In the genomic region with DNA sequence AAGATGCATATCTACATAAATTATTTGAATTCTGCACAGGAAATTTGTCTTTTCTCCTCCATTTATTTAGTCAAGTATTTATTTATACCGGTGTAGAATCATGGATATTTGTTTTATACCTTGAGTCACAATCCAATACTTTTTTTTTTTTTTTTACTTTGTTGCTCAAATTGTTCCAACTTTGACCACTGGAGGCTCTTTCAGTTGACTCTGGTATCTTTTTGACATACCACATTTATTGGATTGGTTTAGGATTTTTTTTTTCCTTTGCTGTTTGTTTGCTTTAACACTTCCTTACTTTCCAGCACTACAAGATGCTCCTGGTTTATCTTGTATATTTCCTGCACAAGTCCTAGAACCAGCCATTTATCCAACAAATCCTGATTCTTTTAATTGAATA, we compare ENCODE assay signal across 29 cellular contexts.
A peak's percentile ranks its signal among the peaks of the same experiment; 100 is the strongest.
DNase-seq lines count a peak whose midpoint lies in the region; ATAC-seq, FAIRE-seq and TF ChIP-seq lines count a peak whose summit lies in the region.
"Had no signal": no experiment of that assay in that cellular context is flagged by ENCODE, and none has a peak within 500 bp of the region (broad histone marks: within the 10 kb centered on the region; RNA-seq: fewer than 3 reads in every experiment).

No MANE protein-coding gene starts in this region.

- H3K27ac ChIP-seq in C4-2B (no peak overlapping the region), mesendoderm (ENCODE audit: low read depth, low read length) (no peak overlapping the region)
- H3K27ac ChIP-seq: GM23248, hepatocyte, psoas muscle, skin epidermis, vagina had no signal

- no peak overlapping the region for H3K9ac ChIP-seq in mesendoderm (ENCODE audit: low read length)
- H3K9ac ChIP-seq: GM23248 had no signal

- TF ChIP-seq CTCF in C4-2B (conservative IDR thresholded peaks at IDR 0.05) (peak; percentile 39), bronchial epithelial cell (IDR thresholded peaks at IDR 0.05; ENCODE audit: insufficient read depth, low read length, severe bottlenecking) (no peak)

- H4K8ac ChIP-seq in mesendoderm (ENCODE audit: low read depth, low read length), result no peak overlapping the region

- H3K79me2 ChIP-seq in mesendoderm (ENCODE audit: control insufficient read depth, insufficient read depth, low read length), result no peaks in the 10 kb centered on the region
- H3K79me2 ChIP-seq: hepatocyte had no signal

- no peak overlapping the region for H4K5ac ChIP-seq in mesendoderm (ENCODE audit: low read length)

- H3K4me3 ChIP-seq in bronchial epithelial cell (ENCODE audit: low read depth, low read length) (no peak overlapping the region), mesendoderm (ENCODE audit: low read length) (no peak overlapping the region)
- H3K4me3 ChIP-seq: GM23248, hepatocyte, mucosa of descending colon, psoas muscle, skin epidermis, vagina had no signal

- H2BK15ac ChIP-seq in mesendoderm (replicated peaks; ENCODE audit: low read depth), result no peak overlapping the region

- no peak for ATAC-seq in HG02852 (IDR thresholded peaks at IDR 0.05; ENCODE audit: unreplicated experiment)
- ATAC-seq: left ventricle myocardium superior; mucosa of descending colon; psoas muscle; stimulated activated effector memory CD8-positive, alpha-beta T cell treated with anti-CD3 and anti-CD28 coated beads, Interleukin-12 subunit alpha, Interleukin-12 subunit beta, amount 100 ng/mL, for 72 hours had no signal

- H3K36me3 ChIP-seq in bronchial epithelial cell (ENCODE audit: control insufficient read depth, insufficient read depth, low read length) (no peaks in the 10 kb centered on the region), mesendoderm (ENCODE audit: control insufficient read depth, insufficient read depth, low read length) (no peaks in the 10 kb centered on the region)
- H3K36me3 ChIP-seq: vagina had no signal

- no peak for DNase-seq in HEK293T (ENCODE audit: extremely low spot score)
- peak; percentile 11 for DNase-seq in bronchial epithelial cell (ENCODE audit: low read depth)
- peak; percentile 7 for DNase-seq in mesendoderm
- no peak for DNase-seq in NCI-H69 (lab: John Stamatoyannopoulos, UW)
- DNase-seq in NCI-H2196 treated with DMSO at 0.1 percent for 48 hours (lab: John Stamatoyannopoulos, UW; ENCODE audit: unreplicated experiment), result no peak
- no peak for DNase-seq in iPS-NIHi7 (ENCODE audit: extremely low spot score)
- DNase-seq: activated B cell treated with CpG ODN at 0.5 μM for 24 hours; activated CD4-positive, alpha-beta T cell treated with anti-CD3 and anti-CD28 coated beads, Interleukin-2, amount 50 U/mL, for 48 hours; activated gamma-delta T cell; CD4-positive, alpha-beta T cell; cortex of kidney; foreskin melanocyte; GM23248; Kasumi-1; left ventricle myocardium superior; mucosa of descending colon; NCI-H1105; NCI-H2029 treated with DMSO at 0.1 percent for 48 hours; nephron progenitor cell; psoas muscle; stimulated activated CD4-positive, alpha-beta T cell treated with anti-CD3 and anti-CD28 coated beads, Interleukin-2, amount 100 ng/mL, for 24 hours; T1000 had no signal

- POLR2A ChIA-PET in HEK293T (lab: Yijun Ruan, JAX), result no interaction called here

- H2AK5ac ChIP-seq in mesendoderm (ENCODE audit: low read length), result no peak overlapping the region

- H3K4ac ChIP-seq in mesendoderm (ENCODE audit: low read depth, low read length), result no peak overlapping the region

- no peak overlapping the region for H3K56ac ChIP-seq in mesendoderm (ENCODE audit: low read length)

- no peak overlapping the region for H3K23ac ChIP-seq in mesendoderm (ENCODE audit: low read length)

- no peaks in the 10 kb centered on the region for H3K27me3 ChIP-seq in bronchial epithelial cell (ENCODE audit: control insufficient read depth, insufficient read depth, low read length)
- H3K27me3 ChIP-seq in mesendoderm (ENCODE audit: insufficient read depth, low read length, poor library complexity), result no peaks in the 10 kb centered on the region
- H3K27me3 ChIP-seq: hepatocyte, vagina had no signal

- no peak for FAIRE-seq in bronchial epithelial cell (lab: Jason Lieb, UNC)
- FAIRE-seq: GM12892 had no signal

- H3K79me1 ChIP-seq in mesendoderm (ENCODE audit: low read length), result no peaks in the 10 kb centered on the region

- CTCF ChIA-PET in HEK293T (lab: Yijun Ruan, JAX), result interaction anchor here (0.6 kb wide), 1 partner anchor 71 kb away, joined by 4 read pairs; no protein-coding TSS in a partner anchor

- H3K4me1 ChIP-seq in mesendoderm (ENCODE audit: control insufficient read depth, low read depth, low read length), result no peaks in the 10 kb centered on the region
- H3K4me1 ChIP-seq: psoas muscle, vagina had no signal

- no CpG with 5 or more reads among the region's 1 CpG for WGBS in mesendoderm (ENCODE audit: extremely low coverage, insufficient coverage, low lambda C conversion rate)

- no peak overlapping the region for H2BK5ac ChIP-seq in mesendoderm (ENCODE audit: low read length)

- no peak overlapping the region for H2BK120ac ChIP-seq in mesendoderm (ENCODE audit: low read depth, low read length)

- no peak overlapping the region for H3K18ac ChIP-seq in mesendoderm (ENCODE audit: low read length)

- no peak overlapping the region for H3K4me2 ChIP-seq in mesendoderm (ENCODE audit: low read length)
- H3K4me2 ChIP-seq: hepatocyte had no signal

TF ChIP-seq in HEK293T, 16 proteins besides CTCF, POLR2A, EP300 and RAD21:
- no peak for TF ChIP-seq FOXA1 (IDR thresholded peaks at IDR 0.05)
- TF ChIP-seq BHLHE40 (IDR thresholded peaks at IDR 0.05; ENCODE audit: borderline replicate concordance), result no peak
- no peak for TF ChIP-seq SUZ12 (IDR thresholded peaks at IDR 0.05)
- TF ChIP-seq SP1 (IDR thresholded peaks at IDR 0.05), result no peak
- peak; percentile 56; the same call in 1 of the 2 replicates for TF ChIP-seq ZNF384 (IDR thresholded peaks at IDR 0.05)

Comparison
In these comparisons a context has a peak if more than half of its experiments do, and no peak if none do; other contexts are left out.
1. DNase-seq: peak in bronchial epithelial cell (single experiment) and mesendoderm (single experiment); none in HEK293T (single experiment), NCI-H69 (single experiment), NCI-H2196 treated with DMSO at 0.1 percent for 48 hours (single experiment) and iPS-NIHi7 (single experiment).